In genomic region chr3:60809857-60810256, GRCh38 we compare ENCODE assay signal across 18 cellular contexts.
DNase-seq lines count a peak whose midpoint lies in the region; ATAC-seq and FAIRE-seq lines count a peak whose summit lies in the region.
"Had no signal": no experiment of that assay in that cellular context is flagged by ENCODE, and none has a peak within 500 bp of the region (broad histone marks: within the 10 kb centered on the region; RNA-seq: fewer than 3 reads in every experiment).

No MANE protein-coding gene starts in this region.

- H3K4me1 Mint-ChIP-seq in activated CD4-positive, alpha-beta memory T cell treated with anti-CD3 and anti-CD28 coated beads, Interleukin-2, amount 10 ng/mL, durations not matched to agents 7 days and 5 days: no peaks in the 10 kb centered on the region
- H3K4me1 Mint-ChIP-seq: activated CD4-positive, alpha-beta T cell treated with anti-CD3 and anti-CD28 coated beads, Interleukin-2, amount 10 ng/mL, durations not matched to agents 7 days and 5 days had no signal

- H3K4me3 ChIP-seq in small intestine (ENCODE audit: low read depth in 1 of 2, low read length in 2 of 2): no peak overlapping the region
- H3K4me3 ChIP-seq: colonic mucosa had no signal

- H3K9me3 Mint-ChIP-seq in activated CD4-positive, alpha-beta memory T cell treated with anti-CD3 and anti-CD28 coated beads, Interleukin-2, amount 10 ng/mL, durations not matched to agents 7 days and 5 days: no peaks in the 10 kb centered on the region

- H3K27ac Mint-ChIP-seq in activated CD4-positive, alpha-beta memory T cell treated with anti-CD3 and anti-CD28 coated beads, Interleukin-2, amount 10 ng/mL, durations not matched to agents 7 days and 5 days: no peak overlapping the region
- H3K27ac Mint-ChIP-seq: activated CD4-positive, alpha-beta T cell treated with anti-CD3 and anti-CD28 coated beads, Interleukin-2, amount 10 ng/mL, durations not matched to agents 7 days and 5 days had no signal

- no peaks in the 10 kb centered on the region for H3K9me3 ChIP-seq in small intestine (ENCODE audit: control insufficient read depth, low read depth)
- H3K9me3 ChIP-seq: colonic mucosa had no signal

- FAIRE-seq in small intestine (lab: Jason Lieb, UNC): no peak
- FAIRE-seq: D721Med had no signal

- ATAC-seq in HG03039 (IDR thresholded peaks at IDR 0.05; ENCODE audit: unreplicated experiment): no peak
- ATAC-seq: Right ventricle myocardium inferior had no signal

- H3K36me3 Mint-ChIP-seq in activated CD4-positive, alpha-beta memory T cell treated with anti-CD3 and anti-CD28 coated beads, Interleukin-2, amount 10 ng/mL, durations not matched to agents 7 days and 5 days (ENCODE audit: low read depth): no peaks in the 10 kb centered on the region

- no peaks in the 10 kb centered on the region for H3K36me3 ChIP-seq in small intestine (ENCODE audit: control insufficient read depth in 2 of 2, insufficient read depth in 2 of 2, low read length in 2 of 2)
- H3K36me3 ChIP-seq: colonic mucosa had no signal

- no peak overlapping the region for H3K4me3 Mint-ChIP-seq in activated CD4-positive, alpha-beta memory T cell treated with anti-CD3 and anti-CD28 coated beads, Interleukin-2, amount 10 ng/mL, durations not matched to agents 7 days and 5 days
- H3K4me3 Mint-ChIP-seq: activated CD4-positive, alpha-beta T cell treated with anti-CD3 and anti-CD28 coated beads, Interleukin-2, amount 10 ng/mL, durations not matched to agents 7 days and 5 days had no signal

- POLR2A ChIA-PET in activated CD4-positive, alpha-beta memory T cell treated with anti-CD3 and anti-CD28 coated beads, Interleukin-2, amount 10 ng/mL, durations not matched to agents 7 days and 5 days (lab: Charles Lee): no interaction called here

- DNase-seq in NCI-H2171 treated with DMSO at 0.1 percent for 48 hours (lab: John Stamatoyannopoulos, UW) (peak; percentile 5), NCI-H2171 (lab: John Stamatoyannopoulos, UW) (no peak), NCI-H82 (lab: John Stamatoyannopoulos, UW) (peak; percentile 69), fibroblast of gingiva (ENCODE audit: low read depth) (peak; percentile 72), small intestine (peak; percentile 4), iPS-NIHi11 (ENCODE audit: low spot score) (no peak)
- no peak for DNase-seq in activated CD4-positive, alpha-beta memory T cell treated with anti-CD3 and anti-CD28 coated beads, Interleukin-2, amount 10 ng/mL, durations not matched to agents 7 days and 5 days
- DNase-seq: ACHN; activated CD4-positive, alpha-beta T cell treated with anti-CD3 and anti-CD28 coated beads, Interleukin-2, amount 10 ng/mL, durations not matched to agents 7 days and 5 days; amniotic stem cell; colonic mucosa; NCI-H1048; NCI-H446 treated with DMSO at 0.1 percent for 48 hours; nucleus accumbens; substantia nigra had no signal

- 47 to 66% (median 63%) methylated on average over 2 of the region's 2 CpGs for WGBS in small intestine, 3 donors

- no peaks in the 10 kb centered on the region for H3K27me3 Mint-ChIP-seq in activated CD4-positive, alpha-beta memory T cell treated with anti-CD3 and anti-CD28 coated beads, Interleukin-2, amount 10 ng/mL, durations not matched to agents 7 days and 5 days
- H3K27me3 Mint-ChIP-seq: activated CD4-positive, alpha-beta T cell treated with anti-CD3 and anti-CD28 coated beads, Interleukin-2, amount 10 ng/mL, durations not matched to agents 7 days and 5 days had no signal

- CTCF ChIA-PET in activated CD4-positive, alpha-beta memory T cell treated with anti-CD3 and anti-CD28 coated beads, Interleukin-2, amount 10 ng/mL, durations not matched to agents 7 days and 5 days (lab: Charles Lee): no interaction called here

- H3K4me1 ChIP-seq in small intestine (ENCODE audit: control insufficient read depth in 2 of 2, insufficient read depth in 1 of 2, low read depth in 1 of 2, low read length in 1 of 2): no peaks in the 10 kb centered on the region
- H3K4me1 ChIP-seq: colonic mucosa had no signal

- H3K27me3 ChIP-seq in small intestine (ENCODE audit: control insufficient read depth in 2 of 2, insufficient read depth in 2 of 2, low read length in 2 of 2): no peaks in the 10 kb centered on the region
- H3K27me3 ChIP-seq: colonic mucosa had no signal

- H3K27ac ChIP-seq in small intestine (ENCODE audit: low read depth in 1 of 2, low read length in 1 of 2): no peak overlapping the region
- H3K27ac ChIP-seq: colonic mucosa had no signal

Comparison
In these comparisons a context has a peak if more than half of its experiments do, and no peak if none do; other contexts are left out.
1. DNase-seq: peak in NCI-H2171 treated with DMSO at 0.1 percent for 48 hours (single experiment), NCI-H82 (single experiment), fibroblast of gingiva (single experiment) and small intestine (single experiment); none in NCI-H2171 (single experiment), activated CD4-positive, alpha-beta memory T cell treated with anti-CD3 and anti-CD28 coated beads, Interleukin-2, amount 10 ng/mL, durations not matched to agents 7 days and 5 days (single experiment) and iPS-NIHi11 (single experiment).